Comparison of ENCODE assay signal across 1 cellular context in genomic region chr21:45140346-45140940, GRCh38.
TF ChIP-seq lines count a peak whose summit lies in the region.

No MANE protein-coding gene starts in this region.

TF ChIP-seq in HepG2, 621 proteins besides CTCF, POLR2A, EP300 and RAD21 (continued from another document and continues in another):
- TF ChIP-seq ZNF639 (CRISPR knock-in tag; conservative IDR thresholded peaks at IDR 0.05) (no peak), ZNF550 (CRISPR knock-in tag; IDR thresholded peaks at IDR 0.05; ENCODE audit: borderline replicate concordance) (no peak), ZNF329 (CRISPR knock-in tag; IDR thresholded peaks at IDR 0.05; ENCODE audit: low read depth) (no peak), ZBTB44 (CRISPR knock-in tag; IDR thresholded peaks at IDR 0.05) (no peak), STAT5B (CRISPR knock-in tag; IDR thresholded peaks at IDR 0.05) (no peak), ZSCAN22 (CRISPR knock-in tag; IDR thresholded peaks at IDR 0.05) (no peak), MYC (CRISPR knock-in tag; IDR thresholded peaks at IDR 0.05; ENCODE audit: borderline replicate concordance) (peak; percentile 17; the same call in 1 of the 2 replicates), JUN (CRISPR knock-in tag; IDR thresholded peaks at IDR 0.05) (no peak), PAF1 (CRISPR knock-in tag; IDR thresholded peaks at IDR 0.05) (no peak), ZNF766 (CRISPR knock-in tag; IDR thresholded peaks at IDR 0.05; ENCODE audit: borderline replicate concordance) (no peak), SNAPC4 (CRISPR knock-in tag; IDR thresholded peaks at IDR 0.05) (no peak), SNAPC2 (CRISPR knock-in tag; IDR thresholded peaks at IDR 0.05) (no peak; the same call in 1 of the 2 replicates), ATF6 (CRISPR knock-in tag; conservative IDR thresholded peaks at IDR 0.05) (no peak), ZNF251 (CRISPR knock-in tag; IDR thresholded peaks at IDR 0.05) (no peak), GPN1 (CRISPR knock-in tag; IDR thresholded peaks at IDR 0.05; ENCODE audit: borderline replicate concordance) (no peak), ZSCAN12 (CRISPR knock-in tag; IDR thresholded peaks at IDR 0.05) (no peak), FOSL2 (CRISPR knock-in tag; IDR thresholded peaks at IDR 0.05) (no peak), ZBTB43 (CRISPR knock-in tag; conservative IDR thresholded peaks at IDR 0.05) (peak; percentile 83), PRPF4 (IDR thresholded peaks at IDR 0.05; ENCODE audit: low read depth, low read length, poor library complexity, severe bottlenecking) (no peak), TCF7L2 (IDR thresholded peaks at IDR 0.05; ENCODE audit: low read depth, low read length) (no peak), ZNF337 (CRISPR knock-in tag; IDR thresholded peaks at IDR 0.05; ENCODE audit: borderline replicate concordance, low read depth) (no peak), NBN (conservative IDR thresholded peaks at IDR 0.05) (no peak), ZC3H13 (CRISPR knock-in tag; IDR thresholded peaks at IDR 0.05) (no peak), XBP1 (CRISPR knock-in tag; IDR thresholded peaks at IDR 0.05) (no peak), SMC3 (IDR thresholded peaks at IDR 0.05; ENCODE audit: low read length) (peak; percentile 78), ESRRA (CRISPR knock-in tag; IDR thresholded peaks at IDR 0.05; ENCODE audit: low read depth) (no peak), KLF12 (CRISPR knock-in tag; IDR thresholded peaks at IDR 0.05; ENCODE audit: borderline replicate concordance) (no peak), RXRB (CRISPR knock-in tag; IDR thresholded peaks at IDR 0.05; ENCODE audit: borderline replicate concordance) (no peak), ZNF552 (CRISPR knock-in tag; IDR thresholded peaks at IDR 0.05; ENCODE audit: borderline replicate concordance) (no peak), NKX3-1 (CRISPR knock-in tag; IDR thresholded peaks at IDR 0.05) (no peak), HMGA1 (CRISPR knock-in tag; conservative IDR thresholded peaks at IDR 0.05) (no peak), MLXIP (CRISPR knock-in tag; IDR thresholded peaks at IDR 0.05; ENCODE audit: borderline replicate concordance) (no peak), ZNF34 (CRISPR knock-in tag; IDR thresholded peaks at IDR 0.05; ENCODE audit: borderline replicate concordance) (no peak), ZNF264 (CRISPR knock-in tag; IDR thresholded peaks at IDR 0.05) (no peak), ZMYM4 (CRISPR knock-in tag; IDR thresholded peaks at IDR 0.05) (0 out of 2 replicates have a peak, but pooled peaks have one; percentile 23), NR0B2 (CRISPR knock-in tag; IDR thresholded peaks at IDR 0.05) (no peak), RFXANK (CRISPR knock-in tag; IDR thresholded peaks at IDR 0.05) (no peak), ZBTB42 (CRISPR knock-in tag; IDR thresholded peaks at IDR 0.05) (no peak), ZNF773 (CRISPR knock-in tag; IDR thresholded peaks at IDR 0.05; ENCODE audit: borderline replicate concordance) (no peak), MED1 (CRISPR knock-in tag; IDR thresholded peaks at IDR 0.05) (no peak), ZNF564 (CRISPR knock-in tag; IDR thresholded peaks at IDR 0.05) (no peak), POGZ (CRISPR knock-in tag; IDR thresholded peaks at IDR 0.05) (no peak), ZNF784 (CRISPR knock-in tag; IDR thresholded peaks at IDR 0.05; ENCODE audit: borderline replicate concordance) (no peak), NR3C1 (CRISPR knock-in tag; IDR thresholded peaks at IDR 0.05) (no peak), SMAD3 (CRISPR knock-in tag; IDR thresholded peaks at IDR 0.05) (no peak), DDIT3 (CRISPR knock-in tag; IDR thresholded peaks at IDR 0.05) (no peak), HMGXB4 (CRISPR knock-in tag; IDR thresholded peaks at IDR 0.05; ENCODE audit: borderline replicate concordance in 1 of 2, low read depth in 1 of 2) (peak; percentile 39 to 74; a peak in 2 of 4 replicates), ZNF660 (CRISPR knock-in tag; IDR thresholded peaks at IDR 0.05; ENCODE audit: borderline replicate concordance, low read depth) (no peak), ZNF703 (CRISPR knock-in tag; IDR thresholded peaks at IDR 0.05; ENCODE audit: borderline replicate concordance) (no peak)
